ENCODE assay signal across 8 cellular contexts in the genomic region with DNA sequence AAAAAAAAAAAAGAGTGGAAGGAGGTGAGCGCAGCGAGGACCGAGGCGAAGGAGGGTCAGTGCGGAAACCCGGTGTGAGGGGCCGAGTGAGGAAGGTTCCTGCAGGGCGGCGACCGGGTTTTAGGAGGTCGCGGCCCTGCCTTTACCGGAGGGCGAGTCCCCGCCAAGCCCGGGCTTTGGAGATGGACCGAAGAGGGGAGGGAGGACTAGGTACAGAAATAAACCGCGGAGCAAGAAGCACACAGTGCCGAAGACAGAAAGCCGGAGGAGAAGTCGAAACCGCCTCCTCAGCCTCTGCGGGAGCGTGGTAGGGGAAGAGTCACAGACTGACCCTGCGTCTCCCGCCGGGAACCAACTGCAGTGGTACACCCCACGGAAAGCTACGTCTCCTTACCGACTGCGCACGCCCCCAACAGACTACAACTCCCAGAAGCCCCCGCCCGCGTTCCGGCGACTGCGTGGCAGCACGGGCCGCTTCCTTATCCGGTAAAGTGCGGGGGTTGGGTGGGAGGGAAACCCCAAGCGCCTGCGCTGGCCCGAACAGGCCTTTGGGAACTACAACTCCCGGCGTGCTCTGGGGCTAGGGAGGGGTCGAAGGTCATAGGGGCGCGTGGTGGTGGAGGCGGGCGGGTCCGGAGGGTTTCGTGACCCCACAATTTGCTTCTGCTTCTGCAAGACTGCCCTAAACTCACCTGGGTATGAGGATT. TPM values are rescaled to one million over a fixed set of nuclear protein-coding genes. Genes with fewer than 3 reads are reported as not detected.
DNase-seq lines count a peak whose midpoint lies in the region; ATAC-seq, FAIRE-seq and TF ChIP-seq lines count a peak whose summit lies in the region.

A gene (minus strand): TSS at position 365 of the 707 bp plus-strand sequence. CDS start 380 bp downstream, outside the sequence.

- dilution Hi-C loops in keratinocyte (cut with MboI; ENCODE audit: extremely low pct_ligation_motif_present, low sequenced_read_pairs), result no loop called here

- DNase-seq in Ammon's horn (ENCODE audit: low spot score), result peak; percentile 97
- peak; percentile 92 for DNase-seq in NCI-H460 (ENCODE audit: extremely low read depth, low read depth)
- peak; percentile 91 for DNase-seq in activated CD4-positive, CD25-positive, alpha-beta regulatory T cell treated with anti-CD3 and anti-CD28 coated beads, Interleukin-2, amount 50 U/mL, for 72 hours
- DNase-seq in cerebellar nuclear complex (lab: John Stamatoyannopoulos, UW), result peak; percentile 71 to 83
- DNase-seq in keratinocyte (ENCODE audit: low read depth, low spot score), result peak; percentile 56
- peak; percentile 86 to 95 (median 94) for DNase-seq in stimulated activated CD4-positive, alpha-beta T cell treated with anti-CD3 and anti-CD28 coated beads, Interleukin-12 subunit alpha, Interleukin-12 subunit beta, amount 100 ng/mL, for 48 hours (ENCODE audit: low read depth in 2 of 3, low spot score in 1 of 3)

- H3K79me2 ChIP-seq in keratinocyte (ENCODE audit: control insufficient read depth, insufficient read depth, low read length), result peaks cover 37% of the 10 kb centered on the region

- peak within 1 kb of the TSS; percentile 86 for H3K4me2 ChIP-seq in keratinocyte (ENCODE audit: control insufficient read depth, extremely low read depth, insufficient read depth, low read depth, low read length)

- peak within 1 kb of the TSS; percentile 92 for H3K27ac ChIP-seq in keratinocyte (ENCODE audit: control insufficient read depth, insufficient read depth, low read length)

- no peaks in the 10 kb centered on the region for H4K20me1 ChIP-seq in keratinocyte (ENCODE audit: control insufficient read depth, extremely low read depth, insufficient read depth, low read length)

- H3K9ac ChIP-seq in keratinocyte (ENCODE audit: control insufficient read depth, extremely low read depth, insufficient read depth, low read length), result peak within 1 kb of the TSS; percentile 92

- TF ChIP-seq POLR2A in GM19193 (IDR thresholded peaks at IDR 0.05; ENCODE audit: extremely low read depth, insufficient read depth, insufficient read length), result peak; percentile 89

- no peaks in the 10 kb centered on the region for H3K9me1 ChIP-seq in keratinocyte (ENCODE audit: control insufficient read depth, extremely low read depth, insufficient read depth, low read length)

- H3K27me3 ChIP-seq in keratinocyte (ENCODE audit: control insufficient read depth, extremely low read depth, insufficient read depth, low read length), result no peaks in the 10 kb centered on the region

- peaks cover 10% of the 10 kb centered on the region for H3K4me1 ChIP-seq in keratinocyte (ENCODE audit: control insufficient read depth, extremely low read depth, insufficient read depth, low read length)

- peak; percentile 98 for ATAC-seq in HG03432 (IDR thresholded peaks at IDR 0.05; ENCODE audit: unreplicated experiment)

- peak; percentile 67 for FAIRE-seq in keratinocyte (lab: Jason Lieb, UNC)

- H3K9me3 ChIP-seq in keratinocyte (ENCODE audit: control insufficient read depth, low read depth, low read length), result no peaks in the 10 kb centered on the region

- peaks cover 0 to 20% of the 10 kb centered on the region in 2 experiments for H3K36me3 ChIP-seq in keratinocyte (ENCODE audit: control insufficient read depth in 2 of 2, extremely low read depth in 1 of 2, insufficient read depth in 2 of 2, low read length in 2 of 2)

- peak within 1 kb of the TSS; percentile 96 for H2AFZ ChIP-seq in keratinocyte (ENCODE audit: control insufficient read depth, low read length)

- H3K4me3 ChIP-seq in keratinocyte (ENCODE audit: control insufficient read depth in 2 of 3, extremely low read depth in 1 of 3, insufficient read depth in 2 of 3, low read depth in 1 of 3, low read length in 3 of 3), result peak within 1 kb of the TSS; percentile 64 to 82 (median 75)

- no peak for TF ChIP-seq CTCF in keratinocyte (optimal IDR thresholded peaks at IDR 0.05 in 1 of 3, IDR thresholded peaks at IDR 0.05 in 1 of 3, conservative IDR thresholded peaks at IDR 0.05 in 1 of 3; ENCODE audit: extremely low read depth in 1 of 3, insufficient read depth in 2 of 3, low read length in 3 of 3)

RNA-seq across cellular contexts. Expression of the gene that starts here (rescaled TPM):
- 9.2 and 14.3 TPM in 2 replicates for total RNA-seq in NCI-H460 (2014; rRNA removed; shearing (Covaris generic))
- polyA plus RNA-seq in NCI-H460 (2014; cell fraction: nucleus; rRNA removed), result 7.6 and 23.4 TPM in 2 replicates
- 12.3 to 16.5 TPM (median 12.5 TPM) in 3 replicates for polyA plus RNA-seq in keratinocyte
- polyA plus RNA-seq in keratinocyte (2011; ENCODE audit: low read depth), result 45.0 TPM
- polyA plus RNA-seq in keratinocyte (2011; cell fraction: cytosol; rRNA removed), result 6.4 and 12.3 TPM in 2 replicates
- 28.2 and 33.7 TPM in 2 replicates for polyA plus RNA-seq in keratinocyte (2011; cell fraction: nucleus; rRNA removed)
- polyA plus RNA-seq in keratinocyte (2012; ENCODE audit: low replicate concordance), result 7.2 and 7.8 TPM in 2 replicates
- polyA minus RNA-seq in keratinocyte, result 5.7 to 48.2 TPM (median 30.6 TPM) in 3 replicates
- polyA minus RNA-seq in keratinocyte (2011; cell fraction: cytosol; rRNA and poly(A)+ RNA removed), result 12.5 TPM
- 25.5 and 51.8 TPM in 2 replicates for polyA minus RNA-seq in keratinocyte (2011; cell fraction: nucleus; rRNA and poly(A)+ RNA removed)

Comparison
In these comparisons a context has a peak if more than half of its experiments do, and no peak if none do; other contexts are left out.
1. Peak in every context shown above with its lines: DNase-seq, ATAC-seq, H3K4me3 ChIP-seq and H3K27ac ChIP-seq.